In the genomic region with DNA sequence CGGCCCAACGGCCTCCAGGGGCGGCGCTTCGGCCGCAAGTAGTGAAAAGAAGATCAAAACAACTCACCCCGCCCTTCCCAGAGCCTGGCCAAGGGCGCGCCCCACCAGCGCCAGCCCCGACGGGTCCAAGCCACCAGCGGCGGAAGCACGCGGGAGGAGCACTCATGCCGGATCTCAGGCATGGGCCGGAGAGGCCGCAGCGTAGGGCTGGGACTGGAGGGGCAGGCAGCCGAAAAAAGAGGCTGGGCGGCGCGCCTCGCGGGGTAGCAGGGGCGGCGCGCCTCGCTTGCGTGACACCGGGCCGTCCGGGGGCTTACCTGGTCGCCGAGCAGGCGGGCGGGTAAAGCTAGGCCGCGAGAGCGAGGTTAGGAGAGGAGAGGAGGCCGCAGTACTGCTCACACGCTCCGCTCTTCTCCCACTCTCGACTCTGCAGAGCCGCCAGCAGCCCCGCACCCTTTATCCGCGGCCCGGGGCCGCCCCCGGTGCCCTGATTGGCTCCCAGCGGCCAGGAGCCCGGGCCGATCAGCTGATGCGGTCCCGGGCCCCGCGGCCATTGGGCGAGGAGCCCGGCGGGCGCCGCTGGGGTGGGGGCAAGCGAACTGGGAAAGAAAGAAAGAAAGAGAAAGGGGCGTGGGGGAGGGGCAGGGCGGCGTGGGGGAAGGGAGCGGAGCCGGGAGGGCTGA, we compare ENCODE assay signal across 8 cellular contexts. TPM values are rescaled to one million over a fixed set of nuclear protein-coding genes. Genes with fewer than 3 reads are reported as not detected.
A peak's percentile ranks its signal among the peaks of the same experiment; 100 is the strongest.
DNase-seq lines count a peak whose midpoint lies in the region; ATAC-seq, FAIRE-seq and TF ChIP-seq lines count a peak whose summit lies in the region.

A gene (minus strand): TSS at position 429 of the 683 bp plus-strand sequence. CDS start 3,053 bp downstream, outside the sequence.

- TF ChIP-seq POLR2A in GM15510 (IDR thresholded peaks at IDR 0.05; ENCODE audit: borderline replicate concordance, extremely low read depth, insufficient read length) = peak; percentile 87

- DNase-seq in NCI-H146 treated with DMSO at 0.1 percent for 48 hours (lab: John Stamatoyannopoulos, UW; ENCODE audit: unreplicated experiment) (peak; percentile 80), astrocyte of the hippocampus (ENCODE audit: low read depth, low spot score) (peak; percentile 98), hippocampal formation (lab: John Stamatoyannopoulos, UW) (peak; percentile 91 to 93), retina (peak; percentile 98), urothelium cell line (ENCODE audit: low spot score) (no peak)

- FAIRE-seq in urothelium cell line (lab: Jason Lieb, UNC) = no peak

- ATAC-seq in HG02884 (IDR thresholded peaks at IDR 0.05; ENCODE audit: unreplicated experiment) = peak; percentile 68

- intact Hi-C loops in T-helper 2 cell treated with Interferon-gamma antibody and Interleukin-4, amounts not matched to agents 100 ng/mL and 5 ng/mL, for 36 hours (cut with micrococcal nuclease) = loop anchor here (1.0 to 5.0 kb wide), 6 partner anchors 39 to 914 kb away; a partner anchor contains a TSS

RNA-seq across cellular contexts. Expression of the gene that starts here (rescaled TPM):
- total RNA-seq in T-helper 2 cell treated with Interferon-gamma antibody and Interleukin-4, amounts not matched to agents 100 ng/mL and 5 ng/mL, for 36 hours = 146 and 147 TPM in 2 replicates
